In the genomic region with DNA sequence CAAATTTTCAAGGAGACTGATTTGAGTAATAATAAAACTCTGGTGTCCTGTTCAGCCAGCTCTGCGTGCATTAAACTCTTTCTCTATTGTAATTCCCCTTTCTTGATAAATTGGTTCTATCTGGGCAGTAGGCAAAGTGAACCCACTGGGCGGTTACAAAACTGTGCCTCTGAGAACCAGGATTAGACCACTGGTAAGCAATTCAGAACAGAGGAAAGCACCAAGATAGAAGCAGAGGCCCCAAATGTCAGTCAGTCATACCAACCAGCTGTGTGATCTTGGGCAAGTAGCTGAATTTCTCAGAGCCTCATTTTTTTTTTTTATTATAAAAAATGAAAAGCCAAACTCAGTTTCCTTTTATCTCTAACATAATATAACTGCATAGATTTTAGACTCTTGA, we compare ENCODE assay signal across 17 cellular contexts. TPM values are rescaled to one million over a fixed set of nuclear protein-coding genes. Genes with fewer than 3 reads are reported as not detected.
DNase-seq lines count a peak whose midpoint lies in the region; ATAC-seq and TF ChIP-seq lines count a peak whose summit lies in the region.
"Had no signal": no experiment of that assay in that cellular context is flagged by ENCODE, and none has a peak within 500 bp of the region (broad histone marks: within the 10 kb centered on the region; RNA-seq: fewer than 3 reads in every experiment).

No MANE protein-coding gene starts in this region.

- no peak overlapping the region for H2BK5ac ChIP-seq in mesendoderm (ENCODE audit: low read length)

- DNase-seq in GM12865 (ENCODE audit: low read depth) (peak; percentile 37), NCI-H82 treated with DMSO at 0.1 percent for 48 hours (lab: John Stamatoyannopoulos, UW; ENCODE audit: unreplicated experiment) (peak; percentile 52), mesendoderm (no peak)
- DNase-seq in activated naive CD4-positive, alpha-beta T cell treated with anti-CD3 and anti-CD28 coated beads, Interleukin-2, amount 50 U/mL, for 16 hours: no peak
- DNase-seq: 8988T; Calu3; CD8-positive, alpha-beta T cell; DMS79 treated with DMSO at 0.1 percent for 48 hours; GF-D8; HCEC 1CT; KG1 had no signal

- TF ChIP-seq CTCF in GM12865 (IDR thresholded peaks at IDR 0.05; ENCODE audit: insufficient read depth, low read depth, low read length, missing control alignments): no peak

- no peak overlapping the region for H3K4ac ChIP-seq in mesendoderm (ENCODE audit: low read depth, low read length)

- no peaks in the 10 kb centered on the region for H3K4me1 ChIP-seq in mesendoderm (ENCODE audit: control insufficient read depth, low read depth, low read length)

- peaks cover 3% of the 10 kb centered on the region for H3K79me1 ChIP-seq in mesendoderm (ENCODE audit: low read length)

- no peak overlapping the region for H3K56ac ChIP-seq in mesendoderm (ENCODE audit: low read length)

- no peak overlapping the region for H3K23ac ChIP-seq in mesendoderm (ENCODE audit: low read length)

- H3K4me2 ChIP-seq in mesendoderm (ENCODE audit: low read length): no peak overlapping the region
- H3K4me2 ChIP-seq: BLaER1, GM23338 had no signal

- no peak overlapping the region for H4K8ac ChIP-seq in mesendoderm (ENCODE audit: low read depth, low read length)

- no peak overlapping the region for H2BK15ac ChIP-seq in mesendoderm (replicated peaks; ENCODE audit: low read depth)

- H3K36me3 ChIP-seq in mesendoderm (ENCODE audit: control insufficient read depth, insufficient read depth, low read length): no peaks in the 10 kb centered on the region

- H2AK5ac ChIP-seq in mesendoderm (ENCODE audit: low read length): no peak overlapping the region

- peak overlapping the region; percentile 39 for H3K18ac ChIP-seq in mesendoderm (ENCODE audit: low read length)

- H3K9ac ChIP-seq in mesendoderm (ENCODE audit: low read length): no peak overlapping the region
- H3K9ac ChIP-seq: BLaER1 had no signal

- no peak overlapping the region for H3K27ac ChIP-seq in mesendoderm (ENCODE audit: low read depth, low read length)
- H3K27ac ChIP-seq: BLaER1 had no signal

- H3K79me2 ChIP-seq in mesendoderm (ENCODE audit: control insufficient read depth, insufficient read depth, low read length): no peaks in the 10 kb centered on the region

- no CpG with 5 or more reads among the region's 2 CpGs for WGBS in mesendoderm (ENCODE audit: extremely low coverage, insufficient coverage, low lambda C conversion rate)

- ATAC-seq in HG02759 (IDR thresholded peaks at IDR 0.05; ENCODE audit: unreplicated experiment): peak; percentile 33
- ATAC-seq in HG03159 (IDR thresholded peaks at IDR 0.05; ENCODE audit: unreplicated experiment): no peak
- ATAC-seq in GM21619 (IDR thresholded peaks at IDR 0.05; ENCODE audit: unreplicated experiment): no peak
- no peak for ATAC-seq in GM19463 (IDR thresholded peaks at IDR 0.05; ENCODE audit: unreplicated experiment)
- ATAC-seq: CD8-positive, alpha-beta T cell had no signal

- H3K4me3 ChIP-seq in GM12865 (ENCODE audit: low read depth, low read length) (no peak overlapping the region), mesendoderm (ENCODE audit: low read length) (no peak overlapping the region)
- H3K4me3 ChIP-seq: BLaER1, GM23338 had no signal

- no peak overlapping the region for H4K5ac ChIP-seq in mesendoderm (ENCODE audit: low read length)

- no peak overlapping the region for H2BK120ac ChIP-seq in mesendoderm (ENCODE audit: low read depth, low read length)

- H3K27me3 ChIP-seq in mesendoderm (ENCODE audit: insufficient read depth, low read length, poor library complexity): peaks cover 3% of the 10 kb centered on the region
- H3K27me3 ChIP-seq: BLaER1 had no signal

RNA-seq across cellular contexts. Expression of gene TRIM44, which starts 54.9 kb away (rescaled TPM):
- polyA plus RNA-seq in mesendoderm (2013, experiment 1 of 2): 20.4 TPM
- 22.0 TPM for polyA plus RNA-seq in mesendoderm (2013, experiment 2 of 2)

Comparison
In these comparisons a context has a peak if more than half of its experiments do, and no peak if none do; other contexts are left out.
1. DNase-seq: peak in GM12865 (single experiment) and NCI-H82 treated with DMSO at 0.1 percent for 48 hours (single experiment); none in mesendoderm (single experiment) and activated naive CD4-positive, alpha-beta T cell treated with anti-CD3 and anti-CD28 coated beads, Interleukin-2, amount 50 U/mL, for 16 hours (single experiment).